ENCODE assay signal across 2 cellular contexts in genomic region chr3:8548502-8549300, GRCh38.
A peak's percentile ranks its signal among the peaks of the same experiment; 100 is the strongest.
TF ChIP-seq lines count a peak whose summit lies in the region.

No MANE protein-coding gene starts in this region.

TF ChIP-seq in liver, 16 proteins besides CTCF, POLR2A, EP300 and RAD21:
- peak in 1 of 2 donors; percentile 16 for TF ChIP-seq EGR1 (IDR thresholded peaks at IDR 0.05; ENCODE audit: low read depth in 2 of 2)
- peak; percentile 86 for TF ChIP-seq SP1 (IDR thresholded peaks at IDR 0.05)
- peak; percentile 30 for TF ChIP-seq YY1 (IDR thresholded peaks at IDR 0.05)
- TF ChIP-seq REST (IDR thresholded peaks at IDR 0.05): peak; percentile 7
- no peak for TF ChIP-seq ZBTB33 (IDR thresholded peaks at IDR 0.05)

TF ChIP-seq in HepG2, 621 proteins besides CTCF, POLR2A, EP300 and RAD21:
- TF ChIP-seq MAFK (conservative IDR thresholded peaks at IDR 0.05 in 1 of 2, IDR thresholded peaks at IDR 0.05 in 1 of 2; ENCODE audit: low read length in 2 of 2): 0 out of 4 replicates have a peak, but pooled peaks of 1 of the 2 experiments have one; percentile 4
- no peak for TF ChIP-seq FOXP4 (CRISPR knock-in tag; IDR thresholded peaks at IDR 0.05)
